In the genomic region with DNA sequence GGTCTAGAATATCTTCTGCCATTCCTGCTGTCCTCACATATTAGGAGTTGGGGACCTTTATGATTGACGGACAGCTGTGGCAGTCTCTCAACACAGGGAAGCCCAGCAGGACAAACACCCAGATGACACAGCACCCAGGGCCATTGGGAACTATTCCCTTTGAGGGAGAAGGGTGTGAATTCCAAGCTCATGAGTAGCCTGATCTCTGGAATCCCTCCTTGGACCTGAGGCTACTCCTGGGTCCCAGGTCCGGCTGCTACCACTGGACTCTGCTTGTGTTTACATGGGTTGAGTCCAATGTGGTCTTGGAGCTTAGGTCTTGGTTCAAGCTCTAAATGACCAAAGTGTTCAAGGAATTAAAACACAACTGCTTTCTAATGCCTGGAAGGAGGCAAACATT, we compare ENCODE assay signal across 21 cellular contexts.
DNase-seq lines count a peak whose midpoint lies in the region; ATAC-seq and TF ChIP-seq lines count a peak whose summit lies in the region.
"Had no signal": no experiment of that assay in that cellular context is flagged by ENCODE, and none has a peak within 500 bp of the region (broad histone marks: within the 10 kb centered on the region; RNA-seq: fewer than 3 reads in every experiment).

No MANE protein-coding gene starts in this region.

- ATAC-seq in HCT116: no peak
- ATAC-seq: GM12878, HepG2 had no signal

- BruUV-seq in HCT116 (replicated peaks; lab: Mats Ljungman, UMichigan): no TSS peak

- H3K9me3 ChIP-seq in HCT116 (ENCODE audit: control insufficient read depth in 1 of 2, insufficient read depth in 1 of 2, low read depth in 1 of 2, low read length in 2 of 2) (no peaks in the 10 kb centered on the region), MG63 (no peaks in the 10 kb centered on the region)
- H3K9me3 ChIP-seq: BE2C had no signal

- no peaks in the 10 kb centered on the region for H3K36me3 ChIP-seq in HCT116 (ENCODE audit: control insufficient read depth in 1 of 2, insufficient read depth in 2 of 2, low read length in 2 of 2)
- no peaks in the 10 kb centered on the region for H3K36me3 ChIP-seq in MG63
- H3K36me3 ChIP-seq: BE2C had no signal

- no peak overlapping the region for H3K27ac Mint-ChIP-seq in activated CD4-positive, alpha-beta memory T cell treated with anti-CD3 and anti-CD28 coated beads, Interleukin-2, amount 10 ng/mL, durations not matched to agents 7 days and 5 days
- H3K27ac Mint-ChIP-seq: CD4-positive, CD25-positive, alpha-beta regulatory T cell; CD8-positive, alpha-beta memory T cell; HFFc6; IgD-negative memory B cell had no signal

- H3K9ac ChIP-seq in HCT116 (ENCODE audit: low read length): no peak overlapping the region
- H3K9ac ChIP-seq: GM23248 had no signal

- peaks cover 0 to 19% of the 10 kb centered on the region in 2 experiments; a peak in 2 of 4 replicates for H3K4me1 ChIP-seq in HCT116 (ENCODE audit: control insufficient read depth in 1 of 2, insufficient read depth in 2 of 2, low read length in 2 of 2)
- H3K4me1 ChIP-seq: BE2C had no signal

- no peaks in the 10 kb centered on the region for H3K79me2 ChIP-seq in HCT116 (ENCODE audit: insufficient read depth, low read length)

- H3K4me3 ChIP-seq in HCT116 (replicated peaks in 1 of 2; ENCODE audit: low read depth in 1 of 2, low read length in 2 of 2) (no peak overlapping the region), MG63 (no peak overlapping the region)
- H3K4me3 ChIP-seq: GM12878, GM23248 had no signal

- H3K27ac ChIP-seq in HCT116 (ENCODE audit: low read depth, low read length): no peak overlapping the region
- H3K27ac ChIP-seq: GM23248 had no signal

- no peaks in the 10 kb centered on the region for H3K9me3 Mint-ChIP-seq in activated CD4-positive, alpha-beta memory T cell treated with anti-CD3 and anti-CD28 coated beads, Interleukin-2, amount 10 ng/mL, durations not matched to agents 7 days and 5 days
- H3K9me3 Mint-ChIP-seq: HFFc6 had no signal

- H3K9me2 ChIP-seq in HCT116 (ENCODE audit: insufficient read depth): no peaks in the 10 kb centered on the region

- DNase-seq in HCT116 (ENCODE audit: low read depth, low spot score) (no peak), MG63 (peak; percentile 59), islet precursor cell (peak; percentile 69), NCI-H2227 (lab: John Stamatoyannopoulos, UW; ENCODE audit: unreplicated experiment) (no peak)
- DNase-seq in activated naive CD4-positive, alpha-beta T cell treated with Interleukin-2 at 50 U/mL for 16 hours: no peak
- no peak for DNase-seq in activated CD4-positive, alpha-beta memory T cell treated with anti-CD3 and anti-CD28 coated beads, Interleukin-2, amount 10 ng/mL, durations not matched to agents 7 days and 5 days
- DNase-seq: ACHN; BE2C; C1 segment of cervical spinal cord; CD4-positive, CD25-positive, alpha-beta regulatory T cell; CD8-positive, alpha-beta memory T cell; COR-L47; DMS 273 treated with DMSO at 0.1 percent for 48 hours; DMS53; DND-41; GM23248; HCEC 1CT; HFFc6 had no signal

- H3K4me3 Mint-ChIP-seq in activated CD4-positive, alpha-beta memory T cell treated with anti-CD3 and anti-CD28 coated beads, Interleukin-2, amount 10 ng/mL, durations not matched to agents 7 days and 5 days: no peak overlapping the region
- H3K4me3 Mint-ChIP-seq: CD4-positive, CD25-positive, alpha-beta regulatory T cell; CD8-positive, alpha-beta memory T cell; HFFc6; IgD-negative memory B cell had no signal

- H2AFZ ChIP-seq in HCT116 (ENCODE audit: low read depth, low read length, poor library complexity, severe bottlenecking): no peak overlapping the region
- H2AFZ ChIP-seq: GM23248 had no signal

- peaks cover 24% of the 10 kb centered on the region for H3K27me3 Mint-ChIP-seq in activated CD4-positive, alpha-beta memory T cell treated with anti-CD3 and anti-CD28 coated beads, Interleukin-2, amount 10 ng/mL, durations not matched to agents 7 days and 5 days
- H3K27me3 Mint-ChIP-seq: CD4-positive, CD25-positive, alpha-beta regulatory T cell had no signal

- no peaks in the 10 kb centered on the region for H3K4me1 Mint-ChIP-seq in activated CD4-positive, alpha-beta memory T cell treated with anti-CD3 and anti-CD28 coated beads, Interleukin-2, amount 10 ng/mL, durations not matched to agents 7 days and 5 days
- H3K4me1 Mint-ChIP-seq: CD4-positive, CD25-positive, alpha-beta regulatory T cell; CD8-positive, alpha-beta memory T cell had no signal

- intact Hi-C loops in HCT116 (cut with micrococcal nuclease): no loop called here

- H3K27me3 ChIP-seq in HCT116 (ENCODE audit: insufficient read depth, low read length) (peaks cover 16% of the 10 kb centered on the region; the same call in 1 of the 2 replicates), MG63 (peaks cover 5% of the 10 kb centered on the region)

- peak overlapping the region; percentile 39 for H3K4me2 ChIP-seq in HCT116 (ENCODE audit: low read length)

- H4K20me1 ChIP-seq in HCT116 (ENCODE audit: insufficient read depth): no peaks in the 10 kb centered on the region

- POLR2A ChIA-PET in HCT116 (lab: Charles Lee): no interaction called here
- POLR2A ChIA-PET in activated CD4-positive, alpha-beta memory T cell treated with anti-CD3 and anti-CD28 coated beads, Interleukin-2, amount 10 ng/mL, durations not matched to agents 7 days and 5 days (lab: Charles Lee): no interaction called here

- no peaks in the 10 kb centered on the region for H3K36me3 Mint-ChIP-seq in activated CD4-positive, alpha-beta memory T cell treated with anti-CD3 and anti-CD28 coated beads, Interleukin-2, amount 10 ng/mL, durations not matched to agents 7 days and 5 days (ENCODE audit: low read depth)
- H3K36me3 Mint-ChIP-seq: CD4-positive, CD25-positive, alpha-beta regulatory T cell; CD8-positive, alpha-beta memory T cell had no signal

- CTCF ChIA-PET in HCT116 (lab: Charles Lee): interaction anchor here (1.3 kb wide), 1 partner anchor 30 kb away, joined by 3 read pairs; no protein-coding TSS in a partner anchor
- CTCF ChIA-PET in activated CD4-positive, alpha-beta memory T cell treated with anti-CD3 and anti-CD28 coated beads, Interleukin-2, amount 10 ng/mL, durations not matched to agents 7 days and 5 days (lab: Charles Lee): no interaction called here

- no peak for TF ChIP-seq CTCF in HCT116 (IDR thresholded peaks at IDR 0.05 in 2 of 3, conservative IDR thresholded peaks at IDR 0.05 in 1 of 3; ENCODE audit: borderline replicate concordance in 1 of 3, insufficient read depth in 1 of 3, low read depth in 2 of 3, low read length in 2 of 3)

- no peak for TF ChIP-seq POLR2A in HCT116 (IDR thresholded peaks at IDR 0.05; ENCODE audit: borderline replicate concordance, extremely low read depth, insufficient read depth, insufficient read length)

- RAD21 ChIA-PET in HCT116 (lab: Charles Lee; ENCODE audit: low non-redundant PET in 1 of 2, low total read pairs in 2 of 2, uncharacterized antibody in 2 of 2, unreplicated experiment in 2 of 2): no interaction called here

- TF ChIP-seq RAD21 in HCT116 (IDR thresholded peaks at IDR 0.05; ENCODE audit: low read depth): no peak

TF ChIP-seq in HCT116, 20 proteins besides CTCF, POLR2A, EP300 and RAD21 (continues in another document):
- TF ChIP-seq JUND (IDR thresholded peaks at IDR 0.05) (no peak), CBX3 (IDR thresholded peaks at IDR 0.05; ENCODE audit: low read depth) (no peak), CEBPB (IDR thresholded peaks at IDR 0.05; ENCODE audit: low read depth) (no peak), EZH2 (IDR thresholded peaks at IDR 0.05) (no peak), POLR2AphosphoS5 (IDR thresholded peaks at IDR 0.05; ENCODE audit: low read depth, low read length) (no peak), ELF1 (IDR thresholded peaks at IDR 0.05; ENCODE audit: borderline replicate concordance, low read depth) (no peak), EZH2phosphoT487 (IDR thresholded peaks at IDR 0.05; ENCODE audit: borderline replicate concordance) (no peak), SRF (IDR thresholded peaks at IDR 0.05; ENCODE audit: low read depth) (no peak), EGR1 (IDR thresholded peaks at IDR 0.05; ENCODE audit: low read depth) (no peak), ATF3 (IDR thresholded peaks at IDR 0.05) (no peak), FOSL1 (IDR thresholded peaks at IDR 0.05; ENCODE audit: low read depth) (no peak), ZFX (IDR thresholded peaks at IDR 0.05) (no peak), TCF7L2 (IDR thresholded peaks at IDR 0.05; ENCODE audit: borderline replicate concordance, extremely low read depth, insufficient read depth, insufficient read length) (no peak)
- TF ChIP-seq, protein P1, sequence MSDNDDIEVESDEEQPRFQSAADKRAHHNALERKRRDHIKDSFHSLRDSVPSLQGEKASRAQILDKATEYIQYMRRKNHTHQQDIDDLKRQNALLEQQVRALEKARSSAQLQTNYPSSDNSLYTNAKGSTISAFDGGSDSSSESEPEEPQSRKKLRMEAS (IDR thresholded peaks at IDR 0.05): no peak
- TF ChIP-seq, protein P2, sequence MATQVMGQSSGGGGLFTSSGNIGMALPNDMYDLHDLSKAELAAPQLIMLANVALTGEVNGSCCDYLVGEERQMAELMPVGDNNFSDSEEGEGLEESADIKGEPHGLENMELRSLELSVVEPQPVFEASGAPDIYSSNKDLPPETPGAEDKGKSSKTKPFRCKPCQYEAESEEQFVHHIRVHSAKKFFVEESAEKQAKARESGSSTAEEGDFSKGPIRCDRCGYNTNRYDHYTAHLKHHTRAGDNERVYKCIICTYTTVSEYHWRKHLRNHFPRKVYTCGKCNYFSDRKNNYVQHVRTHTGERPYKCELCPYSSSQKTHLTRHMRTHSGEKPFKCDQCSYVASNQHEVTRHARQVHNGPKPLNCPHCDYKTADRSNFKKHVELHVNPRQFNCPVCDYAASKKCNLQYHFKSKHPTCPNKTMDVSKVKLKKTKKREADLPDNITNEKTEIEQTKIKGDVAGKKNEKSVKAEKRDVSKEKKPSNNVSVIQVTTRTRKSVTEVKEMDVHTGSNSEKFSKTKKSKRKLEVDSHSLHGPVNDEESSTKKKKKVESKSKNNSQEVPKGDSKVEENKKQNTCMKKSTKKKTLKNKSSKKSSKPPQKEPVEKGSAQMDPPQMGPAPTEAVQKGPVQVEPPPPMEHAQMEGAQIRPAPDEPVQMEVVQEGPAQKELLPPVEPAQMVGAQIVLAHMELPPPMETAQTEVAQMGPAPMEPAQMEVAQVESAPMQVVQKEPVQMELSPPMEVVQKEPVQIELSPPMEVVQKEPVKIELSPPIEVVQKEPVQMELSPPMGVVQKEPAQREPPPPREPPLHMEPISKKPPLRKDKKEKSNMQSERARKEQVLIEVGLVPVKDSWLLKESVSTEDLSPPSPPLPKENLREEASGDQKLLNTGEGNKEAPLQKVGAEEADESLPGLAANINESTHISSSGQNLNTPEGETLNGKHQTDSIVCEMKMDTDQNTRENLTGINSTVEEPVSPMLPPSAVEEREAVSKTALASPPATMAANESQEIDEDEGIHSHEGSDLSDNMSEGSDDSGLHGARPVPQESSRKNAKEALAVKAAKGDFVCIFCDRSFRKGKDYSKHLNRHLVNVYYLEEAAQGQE (IDR thresholded peaks at IDR 0.05; ENCODE audit: low read depth): no peak

Comparison
In these comparisons a context has a peak if more than half of its experiments do, and no peak if none do; other contexts are left out.
1. DNase-seq: peak in MG63 (single experiment) and islet precursor cell (single experiment); none in HCT116 (single experiment), activated naive CD4-positive, alpha-beta T cell treated with Interleukin-2 at 50 U/mL for 16 hours (single experiment), NCI-H2227 (single experiment) and activated CD4-positive, alpha-beta memory T cell treated with anti-CD3 and anti-CD28 coated beads, Interleukin-2, amount 10 ng/mL, durations not matched to agents 7 days and 5 days (single experiment).